In the genomic region with DNA sequence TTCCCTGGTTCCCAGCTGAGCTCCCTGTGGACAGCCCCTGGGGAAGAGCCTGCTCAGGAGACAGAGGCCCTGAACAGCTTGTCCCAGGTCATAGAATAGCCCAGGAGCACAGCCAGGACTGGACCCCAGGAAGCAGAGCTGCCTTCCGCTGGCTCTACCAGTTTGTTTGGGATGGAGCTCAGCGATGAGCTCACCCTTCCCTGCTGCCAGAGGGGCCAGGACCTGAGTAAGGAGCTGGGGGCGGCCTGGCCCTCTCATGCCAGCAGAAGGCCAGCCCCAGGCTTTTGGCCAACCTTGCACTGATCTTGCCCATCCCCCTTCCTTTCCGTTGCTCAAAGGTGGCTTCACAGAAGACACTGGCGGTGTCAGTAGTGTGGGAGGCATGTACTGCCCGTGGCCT, we compare ENCODE assay signal across 1 cellular context.
TF ChIP-seq lines count a peak whose summit lies in the region.

No MANE protein-coding gene starts in this region.

TF ChIP-seq in HepG2, 621 proteins besides CTCF, POLR2A, EP300 and RAD21 (continued from another document):
- TF ChIP-seq, protein P1, sequence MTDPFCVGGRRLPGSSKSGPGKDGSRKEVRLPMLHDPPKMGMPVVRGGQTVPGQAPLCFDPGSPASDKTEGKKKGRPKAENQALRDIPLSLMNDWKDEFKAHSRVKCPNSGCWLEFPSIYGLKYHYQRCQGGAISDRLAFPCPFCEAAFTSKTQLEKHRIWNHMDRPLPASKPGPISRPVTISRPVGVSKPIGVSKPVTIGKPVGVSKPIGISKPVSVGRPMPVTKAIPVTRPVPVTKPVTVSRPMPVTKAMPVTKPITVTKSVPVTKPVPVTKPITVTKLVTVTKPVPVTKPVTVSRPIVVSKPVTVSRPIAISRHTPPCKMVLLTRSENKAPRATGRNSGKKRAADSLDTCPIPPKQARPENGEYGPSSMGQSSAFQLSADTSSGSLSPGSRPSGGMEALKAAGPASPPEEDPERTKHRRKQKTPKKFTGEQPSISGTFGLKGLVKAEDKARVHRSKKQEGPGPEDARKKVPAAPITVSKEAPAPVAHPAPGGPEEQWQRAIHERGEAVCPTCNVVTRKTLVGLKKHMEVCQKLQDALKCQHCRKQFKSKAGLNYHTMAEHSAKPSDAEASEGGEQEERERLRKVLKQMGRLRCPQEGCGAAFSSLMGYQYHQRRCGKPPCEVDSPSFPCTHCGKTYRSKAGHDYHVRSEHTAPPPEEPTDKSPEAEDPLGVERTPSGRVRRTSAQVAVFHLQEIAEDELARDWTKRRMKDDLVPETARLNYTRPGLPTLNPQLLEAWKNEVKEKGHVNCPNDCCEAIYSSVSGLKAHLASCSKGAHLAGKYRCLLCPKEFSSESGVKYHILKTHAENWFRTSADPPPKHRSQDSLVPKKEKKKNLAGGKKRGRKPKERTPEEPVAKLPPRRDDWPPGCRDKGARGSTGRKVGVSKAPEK (CRISPR knock-in tag; IDR thresholded peaks at IDR 0.05; ENCODE audit: borderline replicate concordance), result no peak
- TF ChIP-seq, protein P2, sequence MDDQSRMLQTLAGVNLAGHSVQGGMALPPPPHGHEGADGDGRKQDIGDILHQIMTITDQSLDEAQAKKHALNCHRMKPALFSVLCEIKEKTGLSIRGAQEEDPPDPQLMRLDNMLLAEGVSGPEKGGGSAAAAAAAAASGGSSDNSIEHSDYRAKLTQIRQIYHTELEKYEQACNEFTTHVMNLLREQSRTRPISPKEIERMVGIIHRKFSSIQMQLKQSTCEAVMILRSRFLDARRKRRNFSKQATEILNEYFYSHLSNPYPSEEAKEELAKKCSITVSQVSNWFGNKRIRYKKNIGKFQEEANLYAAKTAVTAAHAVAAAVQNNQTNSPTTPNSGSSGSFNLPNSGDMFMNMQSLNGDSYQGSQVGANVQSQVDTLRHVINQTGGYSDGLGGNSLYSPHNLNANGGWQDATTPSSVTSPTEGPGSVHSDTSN (CRISPR knock-in tag; IDR thresholded peaks at IDR 0.05; ENCODE audit: borderline replicate concordance), result no peak
- no peak for TF ChIP-seq ZNF615 (CRISPR knock-in tag; IDR thresholded peaks at IDR 0.05; ENCODE audit: borderline replicate concordance)
- TF ChIP-seq KLF12 (CRISPR knock-in tag; IDR thresholded peaks at IDR 0.05; ENCODE audit: borderline replicate concordance), result no peak
